In genomic region chr4:99383833-99384392, GRCh38 we compare ENCODE assay signal across 12 cellular contexts. TPM values are rescaled to one million over a fixed set of nuclear protein-coding genes. Genes with fewer than 3 reads are reported as not detected.
DNase-seq lines count a peak whose midpoint lies in the region; ATAC-seq and TF ChIP-seq lines count a peak whose summit lies in the region.
"Had no signal": no experiment of that assay in that cellular context is flagged by ENCODE, and none has a peak within 500 bp of the region (broad histone marks: within the 10 kb centered on the region; RNA-seq: fewer than 3 reads in every experiment).

No MANE protein-coding gene starts in this region.

- in situ Hi-C loops in mammary epithelial cell (cut with MboI; ENCODE audit: low sequenced_read_pairs in 2 of 2), result no loop called here

- no peak overlapping the region for H3K4me2 ChIP-seq in mammary epithelial cell (ENCODE audit: insufficient read depth, low read depth, low read length)
- no peak overlapping the region for H3K4me2 ChIP-seq in hepatocyte
- no peak overlapping the region for H3K4me2 ChIP-seq in skeletal muscle satellite cell (ENCODE audit: low read length)

- H3K79me2 ChIP-seq in mammary epithelial cell (ENCODE audit: insufficient read depth, low read length) (no peaks in the 10 kb centered on the region), hepatocyte (no peaks in the 10 kb centered on the region)

- no TSS peak for BruUV-seq in mammary epithelial cell (replicated peaks; lab: Mats Ljungman, UMichigan)

- H2AFZ ChIP-seq in mammary epithelial cell (ENCODE audit: low read depth, low read length), result peak overlapping the region; percentile 37
- H2AFZ ChIP-seq in hepatocyte, result no peak overlapping the region

- DNase-seq in EH (ENCODE audit: low read depth) (peak; percentile 95), mammary epithelial cell (no peak), hepatocyte (ENCODE audit: low spot score) (peak; percentile 46), NCI-H1694 (lab: John Stamatoyannopoulos, UW) (no peak)
- no peak for DNase-seq in activated CD4-positive, alpha-beta T cell treated with anti-CD3 and anti-CD28 coated beads, Interleukin-2, amount 50 U/mL, for 4 hours
- DNase-seq in activated naive CD4-positive, alpha-beta T cell treated with anti-CD3 and anti-CD28 coated beads, Interleukin-2, amount 50 U/mL, for 72 hours (ENCODE audit: low spot score in 2 of 2), result no peak
- DNase-seq: naive B cell, T-helper 2 cell had no signal

- no peak for ATAC-seq in GM21528 (IDR thresholded peaks at IDR 0.05; ENCODE audit: low FRiP score, unreplicated experiment)
- no peak for ATAC-seq in activated naive CD4-positive, alpha-beta T cell treated with anti-CD3 and anti-CD28 coated beads, Interleukin-2, amount 50 U/mL, for 72 hours

- H4K20me1 ChIP-seq in mammary epithelial cell (ENCODE audit: insufficient read depth, low read length) (no peaks in the 10 kb centered on the region), hepatocyte (ENCODE audit: insufficient read depth, poor library complexity, severe bottlenecking) (no peaks in the 10 kb centered on the region)

- H3K9me3 ChIP-seq in mammary epithelial cell (replicated peaks; ENCODE audit: insufficient read depth, low read length), result no peaks in the 10 kb centered on the region
- H3K9me3 ChIP-seq in hepatocyte (ENCODE audit: low read depth), result no peaks in the 10 kb centered on the region
- H3K9me3 ChIP-seq in skeletal muscle satellite cell (replicated peaks; ENCODE audit: low read length), result no peaks in the 10 kb centered on the region

- H3K4me1 ChIP-seq in mammary epithelial cell (ENCODE audit: insufficient read depth, low read length), result no peaks in the 10 kb centered on the region
- no peaks in the 10 kb centered on the region for H3K4me1 ChIP-seq in hepatocyte (ENCODE audit: insufficient read depth)
- peaks cover 27% of the 10 kb centered on the region for H3K4me1 ChIP-seq in skeletal muscle satellite cell (ENCODE audit: control insufficient read depth, insufficient read depth, low read length)

- H3K4me3 ChIP-seq in mammary epithelial cell (replicated peaks in 1 of 3; ENCODE audit: insufficient read depth in 1 of 3, low read depth in 2 of 3, low read length in 3 of 3) (no peak overlapping the region), hepatocyte (no peak overlapping the region), skeletal muscle satellite cell (ENCODE audit: low read length) (no peak overlapping the region)

- H3K27ac Mint-ChIP-seq in activated naive CD4-positive, alpha-beta T cell treated with anti-CD3 and anti-CD28 coated beads, Interleukin-2, amount 50 U/mL, for 72 hours, result no peak overlapping the region
- H3K27ac Mint-ChIP-seq: naive B cell had no signal

- H3K9ac ChIP-seq in mammary epithelial cell (ENCODE audit: insufficient read depth, low read length) (no peak overlapping the region), skeletal muscle satellite cell (ENCODE audit: low read depth, low read length) (peak overlapping the region; percentile 49)

- 60% methylated on average over 5 of the region's 5 CpGs for WGBS in mammary epithelial cell (ENCODE audit: low coverage, missing lambda C conversion rate)
- 56% methylated on average over 5 of the region's 5 CpGs for WGBS in hepatocyte (ENCODE audit: low lambda C conversion rate, missing lambda C conversion rate)

- no peaks in the 10 kb centered on the region for H3K9me2 ChIP-seq in hepatocyte (replicated peaks; ENCODE audit: insufficient read depth)

- no peaks in the 10 kb centered on the region for H3K36me3 Mint-ChIP-seq in activated naive CD4-positive, alpha-beta T cell treated with anti-CD3 and anti-CD28 coated beads, Interleukin-2, amount 50 U/mL, for 72 hours
- H3K36me3 Mint-ChIP-seq: naive B cell had no signal

- no peak for TF ChIP-seq CTCF in mammary epithelial cell (conservative IDR thresholded peaks at IDR 0.05 in 1 of 2, IDR thresholded peaks at IDR 0.05 in 1 of 2; ENCODE audit: extremely low read depth in 1 of 2, insufficient read depth in 1 of 2, low read depth in 1 of 2, low read length in 2 of 2)
- TF ChIP-seq CTCF in hepatocyte (IDR thresholded peaks at IDR 0.05; ENCODE audit: poor library complexity), result no peak

- H3K27me3 ChIP-seq in mammary epithelial cell (ENCODE audit: insufficient read depth, low read length) (no peaks in the 10 kb centered on the region), hepatocyte (no peaks in the 10 kb centered on the region), skeletal muscle satellite cell (ENCODE audit: control insufficient read depth, insufficient read depth, low read length) (no peaks in the 10 kb centered on the region)

- dilution Hi-C loops in mammary epithelial cell (cut with HindIII; ENCODE audit: low sequenced_read_pairs), result no loop called here

- intact Hi-C loops in mammary epithelial cell (cut with micrococcal nuclease), result no loop called here

- H3K36me3 ChIP-seq in mammary epithelial cell (ENCODE audit: insufficient read depth, low read length), result no peaks in the 10 kb centered on the region
- no peaks in the 10 kb centered on the region for H3K36me3 ChIP-seq in hepatocyte (replicated peaks; ENCODE audit: insufficient read depth, low read depth)
- no peaks in the 10 kb centered on the region for H3K36me3 ChIP-seq in skeletal muscle satellite cell (ENCODE audit: insufficient read depth, low read length)

- peaks cover 0 to 4% of the 10 kb centered on the region in 2 donors for H3K9me3 Mint-ChIP-seq in activated naive CD4-positive, alpha-beta T cell treated with anti-CD3 and anti-CD28 coated beads, Interleukin-2, amount 50 U/mL, for 72 hours

- CTCF ChIA-PET in mammary epithelial cell (lab: Charles Lee; ENCODE audit: low non-redundant PET), result interaction anchor here (0.7 kb wide), 1 partner anchor 422 kb away, joined by 6 read pairs; no protein-coding TSS in a partner anchor

- H3K27ac ChIP-seq in mammary epithelial cell (ENCODE audit: insufficient read depth, low read depth, low read length) (no peak overlapping the region), hepatocyte (peak overlapping the region; percentile 72)

RNA-seq across cellular contexts. Expression of gene ADH1C, which starts 31.4 kb away (rescaled TPM):
- not detected for total RNA-seq in mammary epithelial cell
- not detected for polyA plus RNA-seq in mammary epithelial cell
- polyA minus RNA-seq in mammary epithelial cell, result not detected
- 9.2 and 13.7 TPM in 2 replicates for total RNA-seq in hepatocyte
- polyA plus RNA-seq in hepatocyte, result 3.7 and 4.4 TPM in 2 replicates
- 0.76 and 2.2 TPM in 2 replicates for total RNA-seq in skeletal muscle satellite cell (2012; rRNA removed)
- not detected for total RNA-seq in activated naive CD4-positive, alpha-beta T cell treated with anti-CD3 and anti-CD28 coated beads, Interleukin-2, amount 50 U/mL, for 72 hours
- total RNA-seq: glomerular endothelial cell had no signal

RNA-seq across cellular contexts. Expression of gene ADH7, which starts 51.2 kb away (rescaled TPM):
- total RNA-seq in mammary epithelial cell (under 1 TPM in 1 of 2 donors, not detected in 1; 0.33 TPM), hepatocyte (not detected in 2 replicates)
- polyA plus RNA-seq in mammary epithelial cell (not detected), hepatocyte (not detected in 2 replicates)
- not detected for polyA minus RNA-seq in mammary epithelial cell
- total RNA-seq in skeletal muscle satellite cell (2012; rRNA removed), result not detected in 2 replicates
- not detected for total RNA-seq in activated naive CD4-positive, alpha-beta T cell treated with anti-CD3 and anti-CD28 coated beads, Interleukin-2, amount 50 U/mL, for 72 hours
- total RNA-seq: glomerular endothelial cell, subcutaneous adipose tissue had no signal

Comparison
In these comparisons a context has a peak if more than half of its experiments do, and no peak if none do; other contexts are left out.
1. DNase-seq: peak in EH (single experiment) and hepatocyte (single experiment); none in mammary epithelial cell (single experiment), activated CD4-positive, alpha-beta T cell treated with anti-CD3 and anti-CD28 coated beads, Interleukin-2, amount 50 U/mL, for 4 hours (0 of 2), NCI-H1694 (single experiment) and activated naive CD4-positive, alpha-beta T cell treated with anti-CD3 and anti-CD28 coated beads, Interleukin-2, amount 50 U/mL, for 72 hours (0 of 2).
2. RNA of gene ADH1C, which starts 31.4 kb away (total RNA-seq): 9.2 to 13.7 TPM in hepatocyte; not detected in mammary epithelial cell and not detected in activated naive CD4-positive, alpha-beta T cell treated with anti-CD3 and anti-CD28 coated beads, Interleukin-2, amount 50 U/mL, for 72 hours; every median in the first group is over 10 times any median in the second.